Comparison of ENCODE assay signal across 8 cellular contexts in genomic region chr17:30291571-30292489, GRCh38. TPM values are rescaled to one million over a fixed set of nuclear protein-coding genes. Genes with fewer than 3 reads are reported as not detected.
DNase-seq lines count a peak whose midpoint lies in the region; ATAC-seq lines count a peak whose summit lies in the region.

Gene BLMH, minus strand, starts transcription at chr17:30291944. Its CDS starts 125 bp downstream, at chr17:30291819.

- H3K9ac ChIP-seq in HUES6 (ENCODE audit: low read length) = peak within 1 kb of the TSS; percentile 82

- peak within 1 kb of the TSS; percentile 90 for H2AFZ ChIP-seq in neuron (ENCODE audit: low read depth, low read length)

- H3K36me3 ChIP-seq in HUES6 (ENCODE audit: control insufficient read depth, insufficient read depth, low read length) = peaks cover 23% of the 10 kb centered on the region
- peaks cover 16% of the 10 kb centered on the region for H3K36me3 ChIP-seq in neuron (ENCODE audit: insufficient read depth, low read length)

- peak within 1 kb of the TSS; percentile 77 for H3K4me3 ChIP-seq in HUES6 (ENCODE audit: low read depth, low read length)
- peak within 1 kb of the TSS; percentile 67 for H3K4me3 ChIP-seq in neuron (ENCODE audit: low read length)

- peak within 1 kb of the TSS; percentile 81; the same call in 1 of the 2 replicates for H3K27ac ChIP-seq in HUES6 (ENCODE audit: low read depth, low read length)

- H3K27me3 ChIP-seq in HUES6 (ENCODE audit: control insufficient read depth, insufficient read depth, low read length) = no peaks in the 10 kb centered on the region
- H3K27me3 ChIP-seq in neuron (ENCODE audit: insufficient read depth, low read length) = peaks cover 20% of the 10 kb centered on the region

- H3K9me3 ChIP-seq in HUES6 (ENCODE audit: control insufficient read depth, insufficient read depth, low read depth, low read length) (no peaks in the 10 kb centered on the region), neuron (ENCODE audit: low read length) (no peaks in the 10 kb centered on the region)

- H3K4me1 ChIP-seq in HUES6 (ENCODE audit: control insufficient read depth, insufficient read depth, low read length) (0 out of 2 replicates have a peak, but pooled peaks cover 5% of the 10 kb centered on the region), neuron (ENCODE audit: insufficient read depth, low read length) (peaks cover 14% of the 10 kb centered on the region)

- DNase-seq in Caki2 (ENCODE audit: low read depth) (peak; percentile 84), SHP77 (lab: John Stamatoyannopoulos, UW) (peak; percentile 31 to 41), foreskin melanocyte (peak; percentile 67), stromal cell of bone marrow (ENCODE audit: low read depth) (peak; percentile 64)
- DNase-seq in activated gamma-delta T cell treated with anti-CD3 and anti-CD28 coated beads, Interleukin-2, amount 50 U/mL, for 16 hours (ENCODE audit: low read depth) = peak; percentile 72

- in situ Hi-C loops in Caki2 (cut with HindIII; ENCODE audit: low pct_unique_long_range_greater_than_20kb, low sequenced_read_pairs) = no loop called here

- ATAC-seq in GM19468 (IDR thresholded peaks at IDR 0.05; ENCODE audit: extremely low read depth, unreplicated experiment) = peak; percentile 61

RNA-seq across cellular contexts. Expression of gene BLMH, which starts in this region (rescaled TPM):
- total RNA-seq in Caki2 (2014; rRNA removed; shearing (Covaris generic); ENCODE audit: low replicate concordance) = 40.6 and 42.2 TPM in 2 replicates

Comparison
In these comparisons a context has a peak if more than half of its experiments do, and no peak if none do; other contexts are left out.
1. Peak in every context shown above with its lines: DNase-seq, ATAC-seq, H3K4me3 ChIP-seq and H3K27ac ChIP-seq.